In the genomic region with DNA sequence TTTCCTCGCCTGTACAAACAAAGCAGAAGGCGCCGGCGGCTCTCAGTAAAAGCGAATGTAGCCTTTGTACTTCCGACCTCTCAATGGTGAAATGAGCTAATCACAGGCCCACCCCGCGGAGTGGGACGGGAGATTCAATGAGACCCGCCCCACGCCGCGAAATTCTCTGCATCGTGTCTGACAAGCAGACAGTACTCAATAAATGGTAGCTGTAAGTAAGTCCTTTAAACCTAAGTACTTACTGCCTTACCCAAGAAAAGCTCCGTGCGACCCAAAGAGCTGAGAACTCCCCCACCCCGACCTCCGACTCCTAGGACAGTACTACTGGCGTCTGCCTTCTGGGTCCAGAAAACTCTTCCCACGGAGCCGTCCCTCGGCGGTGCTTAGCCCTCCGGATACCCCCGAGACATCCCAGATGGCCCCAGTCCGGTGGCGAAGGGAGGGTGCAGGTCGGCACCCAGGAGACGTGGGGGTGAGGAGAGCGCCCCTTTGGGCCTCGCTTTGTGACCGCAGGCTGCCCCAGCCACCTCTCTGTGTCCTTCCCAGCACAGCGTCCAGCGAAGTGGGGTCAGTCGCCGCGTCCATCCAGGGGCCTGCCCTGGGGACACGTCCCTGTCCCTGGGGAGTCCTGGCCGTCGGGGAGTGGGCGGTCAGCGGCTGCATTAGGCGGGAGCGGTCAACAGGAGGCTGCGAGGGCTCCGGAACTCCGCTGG, we compare ENCODE assay signal across 10 cellular contexts. TPM values are rescaled to one million over a fixed set of nuclear protein-coding genes. Genes with fewer than 3 reads are reported as not detected.
DNase-seq lines count a peak whose midpoint lies in the region; ATAC-seq, FAIRE-seq and TF ChIP-seq lines count a peak whose summit lies in the region.
"Had no signal": no experiment of that assay in that cellular context is flagged by ENCODE, and none has a peak within 500 bp of the region (broad histone marks: within the 10 kb centered on the region; RNA-seq: fewer than 3 reads in every experiment).

No MANE protein-coding gene starts in this region.

- H3K36me3 ChIP-seq in Caco-2 (ENCODE audit: control insufficient read depth, insufficient read depth, low read length) (no peaks in the 10 kb centered on the region), pancreas (no peaks in the 10 kb centered on the region)

- H3K4me1 ChIP-seq in Caco-2 (peaks cover 9% of the 10 kb centered on the region), pancreas (peaks cover 0 to 12% (median 0%) of the 10 kb centered on the region in 3 donors)

- 38 to 49% methylated on average over 47 of the region's 47 CpGs for WGBS in pancreas, 2 donors

- H3K27me3 Mint-ChIP-seq in Caco-2 (ENCODE audit: insufficient read depth, unreplicated experiment) = peaks cover 18% of the 10 kb centered on the region

- H3K4me3 Mint-ChIP-seq in Caco-2 (ENCODE audit: unreplicated experiment) = peak overlapping the region; percentile 37

- CTCF ChIA-PET in Caco-2 (lab: Charles Lee) = interaction anchor here (0.9 to 1.2 kb wide), 11 partner anchors 9 to 715 kb away, joined by 3 to 14 read pairs (median 6); no protein-coding TSS in a partner anchor

- TF ChIP-seq CTCF in Caco-2 (IDR thresholded peaks at IDR 0.05; ENCODE audit: insufficient read depth in 1 of 2, low read depth in 1 of 2, low read length in 1 of 2, severe bottlenecking in 1 of 2, unreplicated experiment in 1 of 2) = no peak
- no peak for TF ChIP-seq CTCF in NB4 (IDR thresholded peaks at IDR 0.05; ENCODE audit: low read depth, low read length)
- TF ChIP-seq CTCF in foreskin fibroblast (IDR thresholded peaks at IDR 0.05; ENCODE audit: low read depth, low read length) = no peak
- TF ChIP-seq CTCF in pancreas (IDR thresholded peaks at IDR 0.05) = no peak

- DNase-seq in Caco-2 = peak in 1 of 2 experiments; percentile 33
- DNase-seq in NB4 (ENCODE audit: low read depth) = peak; percentile 11
- DNase-seq in foreskin fibroblast = no peak
- peak in 4 of 6 donors; percentile 40 to 87 (median 62) for DNase-seq in pancreas
- no peak for DNase-seq in RKO (ENCODE audit: low spot score)
- no peak for DNase-seq in globus pallidus (ENCODE audit: low spot score)

- peaks cover 1% of the 10 kb centered on the region for H3K27me3 ChIP-seq in Caco-2 (replicated peaks; ENCODE audit: control insufficient read depth, insufficient read depth, low read length)
- H3K27me3 ChIP-seq in pancreas = no peaks in the 10 kb centered on the region

- no peak overlapping the region for H3K27ac Mint-ChIP-seq in Caco-2 (ENCODE audit: unreplicated experiment)
- H3K27ac Mint-ChIP-seq: activated T-helper 2 cell treated with anti-CD3 and anti-CD28 coated beads, Interferon-gamma antibody, Interleukin-2, Interleukin-4, amounts not matched to agents 10 μg/mL and 5 μg/mL and 100 μg/mL, durations not matched to agents 14 hours and 24 hours and 36 hours had no signal

- no peaks in the 10 kb centered on the region for H3K36me3 Mint-ChIP-seq in Caco-2 (ENCODE audit: insufficient read depth, unreplicated experiment)

- no peaks in the 10 kb centered on the region for H3K9me3 Mint-ChIP-seq in Caco-2 (ENCODE audit: unreplicated experiment)
- H3K9me3 Mint-ChIP-seq: activated T-helper 2 cell treated with anti-CD3 and anti-CD28 coated beads, Interferon-gamma antibody, Interleukin-2, Interleukin-4, amounts not matched to agents 10 μg/mL and 5 μg/mL and 100 μg/mL, durations not matched to agents 14 hours and 24 hours and 36 hours had no signal

- H3K9me3 ChIP-seq in Caco-2 (no peaks in the 10 kb centered on the region), pancreas (no peaks in the 10 kb centered on the region)

- intact Hi-C loops in Caco-2 (cut with micrococcal nuclease; ENCODE audit: unreplicated experiment) (loop anchor here (1.0 to 10.0 kb wide), 5 partner anchors 80 to 715 kb away; no protein-coding TSS in a partner anchor), pancreas (cut with DNase I) (loop anchor here in 2 of 3 donors (5.0 kb wide), 1 partner anchor 714 kb away; no protein-coding TSS in a partner anchor)

- no peak for ATAC-seq in pancreas
- ATAC-seq in HG02973 (IDR thresholded peaks at IDR 0.05; ENCODE audit: unreplicated experiment) = no peak
- ATAC-seq in HG02623 (IDR thresholded peaks at IDR 0.05; ENCODE audit: unreplicated experiment) = no peak

- TF ChIP-seq POLR2A in NB4 (IDR thresholded peaks at IDR 0.05; ENCODE audit: extremely low read depth, insufficient read length) = no peak

- no TSS peak for BruUV-seq in Caco-2 (replicated peaks; lab: Mats Ljungman, UMichigan)

- H3K4me1 Mint-ChIP-seq in Caco-2 (ENCODE audit: low read depth, unreplicated experiment) = no peaks in the 10 kb centered on the region

- no peak for FAIRE-seq in pancreas (lab: Jason Lieb, UNC)

- no peak overlapping the region for H3K4me3 ChIP-seq in Caco-2 (ENCODE audit: low read depth, low read length)
- H3K4me3 ChIP-seq in NB4 (ENCODE audit: low read depth, low read length) = no peak overlapping the region
- H3K4me3 ChIP-seq in foreskin fibroblast (ENCODE audit: low read depth in 1 of 2, low read length in 2 of 2) = peak overlapping the region; percentile 56 to 77
- H3K4me3 ChIP-seq in pancreas = peak overlapping the region in 3 of 4 donors; percentile 74 to 86 (median 84)

- POLR2A ChIA-PET in Caco-2 (lab: Charles Lee) = no interaction called here

- peak overlapping the region in 3 of 4 donors; percentile 34 to 68 (median 68) for H3K27ac ChIP-seq in pancreas

RNA-seq across cellular contexts. Expression of gene CXCL12, which starts 1.0 kb away (rescaled TPM):
- total RNA-seq in Caco-2 (2022) = 0.27 TPM in 1 of 2 replicates, not detected in the other
- total RNA-seq in pancreas = 100 to 1,000 TPM in 3 of 6 donors, 10 to 100 TPM in 3; 80.2 to 131 (median 106) TPM
- polyA plus RNA-seq in pancreas = 10 to 100 TPM; 35.9 to 51.1 TPM
- total RNA-seq: activated T-helper 2 cell treated with anti-CD3 and anti-CD28 coated beads, Interferon-gamma antibody, Interleukin-2, Interleukin-4, amounts not matched to agents 10 μg/mL and 5 μg/mL and 100 μg/mL, durations not matched to agents 14 hours and 24 hours and 36 hours; HT1080 had no signal

Comparison
In these comparisons a context has a peak if more than half of its experiments do, and no peak if none do; other contexts are left out.
1. DNase-seq: peak in NB4 (single experiment) and pancreas (4 of 6); none in foreskin fibroblast (0 of 2), RKO (single experiment) and globus pallidus (single experiment).
2. H3K4me3 ChIP-seq: peak in foreskin fibroblast (2 of 2) and pancreas (3 of 4); none in Caco-2 (single experiment) and NB4 (single experiment).
3. RNA of gene CXCL12, which starts 1.0 kb away (total RNA-seq): 80.2 to 131 TPM in pancreas; 0.27 TPM in Caco-2; every median in the first group is over 10 times any median in the second.